Comparison of ENCODE assay signal across 13 cellular contexts in genomic region chr3:16297991-16298885, GRCh38. TPM values are rescaled to one million over a fixed set of nuclear protein-coding genes. Genes with fewer than 3 reads are reported as not detected.
DNase-seq lines count a peak whose midpoint lies in the region; ATAC-seq, FAIRE-seq and TF ChIP-seq lines count a peak whose summit lies in the region.
"Had no signal": no experiment of that assay in that cellular context is flagged by ENCODE, and none has a peak within 500 bp of the region (broad histone marks: within the 10 kb centered on the region; RNA-seq: fewer than 3 reads in every experiment).

No MANE protein-coding gene starts in this region.

- WGBS in right cardiac atrium = 53% methylated on average over 9 of the region's 9 CpGs
- WGBS in thyroid gland, 2 donors = 32 to 45% methylated on average over 9 of the region's 9 CpGs
- 79 to 84% (median 84%) methylated on average over 9 of the region's 9 CpGs for WGBS in small intestine, 3 donors

- ATAC-seq in Right ventricle myocardium superior (ENCODE audit: poor library complexity) (peak; percentile 61), right cardiac atrium (peak; percentile 69 to 73), HG02970 (IDR thresholded peaks at IDR 0.05; ENCODE audit: low FRiP score, unreplicated experiment) (no peak)
- ATAC-seq in activated naive CD4-positive, alpha-beta T cell treated with anti-CD3 and anti-CD28 coated beads, Interleukin-2, amount 50 U/mL, for 72 hours = peak in 1 of 2 donors; percentile 12

- H3K9me3 ChIP-seq in right cardiac atrium (ENCODE audit: control insufficient read depth, low read length) (no peaks in the 10 kb centered on the region), thyroid gland (no peaks in the 10 kb centered on the region), small intestine (ENCODE audit: control insufficient read depth, low read depth) (no peaks in the 10 kb centered on the region)

- no peak for TF ChIP-seq CTCF in thyroid gland (IDR thresholded peaks at IDR 0.05)

- no peak overlapping the region for H3K27ac ChIP-seq in right cardiac atrium (ENCODE audit: low read length)
- H3K27ac ChIP-seq in thyroid gland = peak overlapping the region; percentile 79 to 91 (median 80)
- H3K27ac ChIP-seq in small intestine (ENCODE audit: low read depth in 1 of 2, low read length in 1 of 2) = no peak overlapping the region

- peaks cover 46 to 86% of the 10 kb centered on the region in 2 donors for H3K36me3 Mint-ChIP-seq in activated naive CD4-positive, alpha-beta T cell treated with anti-CD3 and anti-CD28 coated beads, Interleukin-2, amount 50 U/mL, for 72 hours

- H3K27me3 ChIP-seq in right cardiac atrium (ENCODE audit: control insufficient read depth, insufficient read depth) (no peaks in the 10 kb centered on the region), thyroid gland (no peaks in the 10 kb centered on the region), small intestine (ENCODE audit: control insufficient read depth in 2 of 2, insufficient read depth in 2 of 2, low read length in 2 of 2) (no peaks in the 10 kb centered on the region)

- H3K4me3 ChIP-seq in right cardiac atrium (ENCODE audit: low read length) (no peak overlapping the region), thyroid gland (replicated peaks in 1 of 3) (no peak overlapping the region), small intestine (ENCODE audit: low read depth in 1 of 2, low read length in 2 of 2) (no peak overlapping the region)
- H3K4me3 ChIP-seq: smooth muscle cell had no signal

- FAIRE-seq in small intestine (lab: Jason Lieb, UNC) = no peak
- FAIRE-seq: astrocyte had no signal

- TF ChIP-seq POLR2A in thyroid gland (IDR thresholded peaks at IDR 0.05) = peak in 1 of 2 donors; percentile 36

- H3K4me1 ChIP-seq in right cardiac atrium (ENCODE audit: control insufficient read depth, insufficient read depth, low read length) (peaks cover 10% of the 10 kb centered on the region), thyroid gland (peaks cover 43 to 50% of the 10 kb centered on the region in 2 donors), small intestine (ENCODE audit: control insufficient read depth in 2 of 2, insufficient read depth in 1 of 2, low read depth in 1 of 2, low read length in 1 of 2) (no peaks in the 10 kb centered on the region)

- peak overlapping the region; percentile 87 to 89 for H3K27ac Mint-ChIP-seq in activated naive CD4-positive, alpha-beta T cell treated with anti-CD3 and anti-CD28 coated beads, Interleukin-2, amount 50 U/mL, for 72 hours

- H3K36me3 ChIP-seq in thyroid gland (no peaks in the 10 kb centered on the region), small intestine (ENCODE audit: control insufficient read depth in 2 of 2, insufficient read depth in 2 of 2, low read length in 2 of 2) (peaks cover 2 to 20% of the 10 kb centered on the region in 2 donors)

- DNase-seq in Right ventricle myocardium superior (no peak), cardiac septum (ENCODE audit: low spot score) (no peak), right cardiac atrium (no peak), thyroid gland (peak; percentile 67 to 79), DMS 273 treated with DMSO at 0.1 percent for 48 hours (lab: John Stamatoyannopoulos, UW) (no peak), small intestine (no peak)
- DNase-seq in activated naive CD4-positive, alpha-beta T cell treated with anti-CD3 and anti-CD28 coated beads, Interleukin-2, amount 50 U/mL, for 72 hours (ENCODE audit: low spot score in 2 of 2) = no peak
- DNase-seq: mammary epithelial cell, NCI-H1105, SHP77 treated with DMSO at 0.1 percent for 48 hours had no signal

- H3K9me3 Mint-ChIP-seq in activated naive CD4-positive, alpha-beta T cell treated with anti-CD3 and anti-CD28 coated beads, Interleukin-2, amount 50 U/mL, for 72 hours = peaks cover 0 to 4% of the 10 kb centered on the region in 2 donors

- intact Hi-C loops in Right ventricle myocardium superior (cut with DNase I) = loop anchor here (10.0 kb wide), 1 partner anchor 217 kb away; the partner anchor contains the start of gene RFTN1
- intact Hi-C loops in cardiac septum (cut with DNase I) = no loop called here
- intact Hi-C loops in right cardiac atrium (cut with DNase I) = loop anchor here in 1 of 4 donors (10.0 kb wide), 2 partner anchors 67 to 217 kb away; partner anchors contain the start of gene RFTN1
- intact Hi-C loops in thyroid gland (cut with DNase I) = no loop called here

RNA-seq across cellular contexts. Expression of gene OXNAD1, which starts 33.2 kb away (rescaled TPM):
- total RNA-seq in Right ventricle myocardium superior (14.6 TPM), cardiac septum (15.1 TPM), right cardiac atrium (10 to 100 TPM; 13.9 to 14.7 (median 14.3) TPM), thyroid gland (10 to 100 TPM; 22.3 to 34.0 (median 27.4) TPM)
- total RNA-seq in activated naive CD4-positive, alpha-beta T cell treated with anti-CD3 and anti-CD28 coated beads, Interleukin-2, amount 50 U/mL, for 72 hours = 10 to 100 TPM; 47.7 to 53.9 TPM
- polyA plus RNA-seq in right cardiac atrium (6.5 TPM), small intestine (10 to 100 TPM; 15.3 to 28.4 (median 16.5) TPM)

RNA-seq across cellular contexts. Expression of gene DPH3, which starts 33.5 kb away (rescaled TPM):
- 18.1 TPM for total RNA-seq in Right ventricle myocardium superior
- 23.1 TPM for total RNA-seq in cardiac septum
- 10 to 100 TPM; 15.2 to 23.9 TPM for total RNA-seq in activated naive CD4-positive, alpha-beta T cell treated with anti-CD3 and anti-CD28 coated beads, Interleukin-2, amount 50 U/mL, for 72 hours
- total RNA-seq in right cardiac atrium = 10 to 100 TPM; 19.0 to 24.2 (median 21.5) TPM
- polyA plus RNA-seq in right cardiac atrium = 14.7 TPM
- total RNA-seq in thyroid gland = 10 to 100 TPM; 18.4 to 27.1 (median 19.6) TPM
- 10 to 100 TPM; 16.6 to 38.0 (median 35.7) TPM for polyA plus RNA-seq in small intestine

Comparison
In these comparisons a context has a peak if more than half of its experiments do, and no peak if none do; other contexts are left out.
1. DNase-seq: peak in thyroid gland (2 of 2); none in Right ventricle myocardium superior (single experiment), cardiac septum (single experiment), activated naive CD4-positive, alpha-beta T cell treated with anti-CD3 and anti-CD28 coated beads, Interleukin-2, amount 50 U/mL, for 72 hours (0 of 2), right cardiac atrium (0 of 3), DMS 273 treated with DMSO at 0.1 percent for 48 hours (single experiment) and small intestine (single experiment).
2. H3K27ac ChIP-seq: peak in thyroid gland (3 of 3); none in right cardiac atrium (single experiment) and small intestine (0 of 2).